1 cellular context compared by ENCODE assay signal in the genomic region with DNA sequence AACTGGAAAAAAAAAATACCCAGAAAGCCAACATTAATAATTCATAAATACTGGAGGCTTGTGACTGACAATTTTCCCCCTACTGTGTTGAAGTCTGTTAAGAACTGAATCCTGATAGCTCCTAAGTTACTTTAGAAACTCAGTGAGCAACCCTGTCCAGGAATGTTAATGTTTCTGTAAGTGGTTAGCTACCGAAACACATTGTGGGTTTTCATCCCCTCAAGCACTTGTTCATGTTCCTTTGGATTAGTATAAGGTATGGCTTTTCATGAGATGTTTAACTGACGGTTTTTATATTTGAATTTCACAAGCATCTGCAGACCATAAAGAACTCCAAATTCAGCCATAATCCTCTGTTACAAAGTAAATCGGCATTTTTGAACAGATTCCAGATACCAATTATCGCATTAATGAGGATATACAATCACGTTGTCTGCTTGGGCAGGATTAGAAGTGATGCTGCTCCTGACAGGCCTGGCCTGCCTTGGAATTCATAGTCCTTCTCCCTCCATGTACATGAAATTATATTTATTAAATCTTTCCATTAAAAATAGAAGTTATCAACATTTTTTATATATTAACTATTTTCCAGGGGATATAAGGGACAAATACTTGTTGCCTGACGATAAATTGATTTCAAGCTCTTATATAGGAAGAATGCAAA.
TF ChIP-seq lines count a peak whose summit lies in the region.

No MANE protein-coding gene starts in this region.

TF ChIP-seq in neural cell, 6 proteins besides CTCF, POLR2A, EP300 and RAD21 (continued from another document):
- TF ChIP-seq REST (IDR thresholded peaks at IDR 0.05; ENCODE audit: borderline replicate concordance): no peak
- TF ChIP-seq MXI1 (conservative IDR thresholded peaks at IDR 0.05; ENCODE audit: poor library complexity, severe bottlenecking): no peak
- no peak for TF ChIP-seq EZH2 (IDR thresholded peaks at IDR 0.05; ENCODE audit: borderline replicate concordance, insufficient read depth, low read length, poor library complexity, severe bottlenecking)
- no peak for TF ChIP-seq TAF1 (IDR thresholded peaks at IDR 0.05; ENCODE audit: low read depth)
